In the genomic region with DNA sequence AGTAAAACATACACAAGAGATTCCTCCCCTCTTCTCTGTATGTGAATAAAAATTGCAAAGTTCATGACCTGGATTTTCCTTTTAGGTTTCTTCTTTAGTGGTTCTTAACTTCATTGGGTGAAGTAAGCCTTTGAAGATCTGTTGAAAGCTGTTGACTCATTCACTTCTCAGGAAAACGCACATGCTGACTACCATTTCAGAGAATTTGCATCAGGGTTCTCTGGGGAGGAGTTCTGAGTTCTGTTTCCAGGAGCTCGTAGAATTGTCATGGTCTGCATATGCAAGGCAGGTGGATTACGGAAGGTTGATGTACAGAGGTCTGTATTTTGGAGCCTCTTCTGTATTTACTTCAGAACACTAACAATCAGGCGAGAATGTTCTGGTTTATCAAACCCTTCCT, we compare ENCODE assay signal across 9 cellular contexts. TPM values are rescaled to one million over a fixed set of nuclear protein-coding genes. Genes with fewer than 3 reads are reported as not detected.
DNase-seq lines count a peak whose midpoint lies in the region; ATAC-seq and TF ChIP-seq lines count a peak whose summit lies in the region.
"Had no signal": no experiment of that assay in that cellular context is flagged by ENCODE, and none has a peak within 500 bp of the region (broad histone marks: within the 10 kb centered on the region; RNA-seq: fewer than 3 reads in every experiment).

No MANE protein-coding gene starts in this region.

- TF ChIP-seq CTCF in fibroblast of villous mesenchyme (IDR thresholded peaks at IDR 0.05; ENCODE audit: insufficient read depth, low read depth, low read length): no peak
- TF ChIP-seq CTCF in BE2C (IDR thresholded peaks at IDR 0.05; ENCODE audit: low read depth, low read length): no peak

- no peak for ATAC-seq in HG02884 (IDR thresholded peaks at IDR 0.05; ENCODE audit: unreplicated experiment)
- ATAC-seq in right cardiac atrium: no peak

- H3K27me3 ChIP-seq in BE2C (peaks cover 25% of the 10 kb centered on the region), right cardiac atrium (ENCODE audit: control insufficient read depth, insufficient read depth) (no peaks in the 10 kb centered on the region)

- H3K36me3 ChIP-seq in BE2C: no peaks in the 10 kb centered on the region

- H3K4me3 ChIP-seq in fibroblast of villous mesenchyme (ENCODE audit: low read depth, low read length): no peak overlapping the region
- H3K4me3 ChIP-seq in BE2C (ENCODE audit: low read depth, low read length): no peak overlapping the region
- H3K4me3 ChIP-seq in right cardiac atrium (ENCODE audit: low read length): no peak overlapping the region

- no peaks in the 10 kb centered on the region for H3K9me3 ChIP-seq in BE2C
- no peaks in the 10 kb centered on the region for H3K9me3 ChIP-seq in right cardiac atrium (ENCODE audit: control insufficient read depth, low read length)

- DNase-seq in stimulated activated naive CD4-positive, alpha-beta T cell treated with Interleukin-2 at 50 U/mL for 16 hours (lab: John Stamatoyannopoulos, UW): peak; percentile 28
- no peak for DNase-seq in stimulated activated naive CD4-positive, alpha-beta T cell (lab: John Stamatoyannopoulos, UW)
- peak; percentile 27 to 33 for DNase-seq in activated CD4-positive, alpha-beta T cell treated with anti-CD3 and anti-CD28 coated beads for 4 hours
- DNase-seq in fibroblast of villous mesenchyme (ENCODE audit: low read depth): peak; percentile 48
- DNase-seq in BE2C: no peak
- DNase-seq in cortex of kidney (lab: John Stamatoyannopoulos, UW): no peak
- no peak for DNase-seq in right cardiac atrium
- DNase-seq: DMS79 had no signal

- WGBS in right cardiac atrium: 82% methylated on average over 4 of the region's 4 CpGs

- H3K27ac ChIP-seq in right cardiac atrium (ENCODE audit: low read length): no peak overlapping the region

- intact Hi-C loops in right cardiac atrium (cut with DNase I): no loop called here

- H3K4me1 ChIP-seq in BE2C: no peaks in the 10 kb centered on the region; the same call in none of the 2 replicates
- no peaks in the 10 kb centered on the region for H3K4me1 ChIP-seq in right cardiac atrium (ENCODE audit: control insufficient read depth, insufficient read depth, low read length)

RNA-seq across cellular contexts. Expression of gene SLC26A4, which starts 1.0 kb away (rescaled TPM):
- total RNA-seq in fibroblast of villous mesenchyme (under 0.01 and 0.32 TPM in 2 replicates), right cardiac atrium (under 1 TPM; 0.32 to 0.84 (median 0.47) TPM)
- not detected for polyA plus RNA-seq in BE2C (2012; ENCODE audit: insufficient read depth, insufficient read length, low read depth)
- polyA plus RNA-seq in right cardiac atrium: 0.23 TPM

Comparison
In these comparisons a context has a peak if more than half of its experiments do, and no peak if none do; other contexts are left out.
1. DNase-seq: peak in stimulated activated naive CD4-positive, alpha-beta T cell treated with Interleukin-2 at 50 U/mL for 16 hours (single experiment), activated CD4-positive, alpha-beta T cell treated with anti-CD3 and anti-CD28 coated beads for 4 hours (2 of 2) and fibroblast of villous mesenchyme (single experiment); none in stimulated activated naive CD4-positive, alpha-beta T cell (0 of 6), BE2C (single experiment), cortex of kidney (single experiment) and right cardiac atrium (0 of 3).